ENCODE assay signal across 1 cellular context in the genomic region with DNA sequence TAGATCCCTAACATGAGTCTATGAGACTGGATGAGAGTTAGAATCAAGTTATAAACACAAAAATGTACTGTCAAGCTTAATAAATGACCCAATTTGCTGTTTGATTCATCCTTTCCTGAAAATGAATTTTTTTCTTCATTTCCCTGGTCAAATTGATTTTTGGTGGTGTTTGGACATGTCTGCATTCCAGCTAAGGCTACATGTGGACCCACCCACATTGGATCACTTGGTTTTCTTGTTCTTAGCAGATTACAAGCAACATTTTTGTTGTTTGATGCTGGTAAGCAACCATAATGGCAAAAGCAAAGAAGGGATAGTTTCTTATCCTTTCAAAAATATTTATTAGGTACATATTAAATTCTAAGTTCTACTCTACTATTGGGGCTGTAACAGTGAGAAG.
TF ChIP-seq lines count a peak whose summit lies in the region.

No MANE protein-coding gene starts in this region.

TF ChIP-seq in IMR-90, 13 proteins besides CTCF, POLR2A, EP300 and RAD21 (continued from another document):
- TF ChIP-seq RFX5 (IDR thresholded peaks at IDR 0.05; ENCODE audit: low read depth, low read length) = no peak
- TF ChIP-seq USF2 (IDR thresholded peaks at IDR 0.05; ENCODE audit: low read depth, low read length) = no peak
- TF ChIP-seq FOS (IDR thresholded peaks at IDR 0.05; ENCODE audit: low read depth, low read length) = no peak
- no peak for TF ChIP-seq CEBPB (IDR thresholded peaks at IDR 0.05; ENCODE audit: low read depth, low read length)
- TF ChIP-seq ELK1 (IDR thresholded peaks at IDR 0.05; ENCODE audit: borderline replicate concordance, low read depth, low read length) = no peak
